8 cellular contexts compared by ENCODE assay signal in the genomic region with DNA sequence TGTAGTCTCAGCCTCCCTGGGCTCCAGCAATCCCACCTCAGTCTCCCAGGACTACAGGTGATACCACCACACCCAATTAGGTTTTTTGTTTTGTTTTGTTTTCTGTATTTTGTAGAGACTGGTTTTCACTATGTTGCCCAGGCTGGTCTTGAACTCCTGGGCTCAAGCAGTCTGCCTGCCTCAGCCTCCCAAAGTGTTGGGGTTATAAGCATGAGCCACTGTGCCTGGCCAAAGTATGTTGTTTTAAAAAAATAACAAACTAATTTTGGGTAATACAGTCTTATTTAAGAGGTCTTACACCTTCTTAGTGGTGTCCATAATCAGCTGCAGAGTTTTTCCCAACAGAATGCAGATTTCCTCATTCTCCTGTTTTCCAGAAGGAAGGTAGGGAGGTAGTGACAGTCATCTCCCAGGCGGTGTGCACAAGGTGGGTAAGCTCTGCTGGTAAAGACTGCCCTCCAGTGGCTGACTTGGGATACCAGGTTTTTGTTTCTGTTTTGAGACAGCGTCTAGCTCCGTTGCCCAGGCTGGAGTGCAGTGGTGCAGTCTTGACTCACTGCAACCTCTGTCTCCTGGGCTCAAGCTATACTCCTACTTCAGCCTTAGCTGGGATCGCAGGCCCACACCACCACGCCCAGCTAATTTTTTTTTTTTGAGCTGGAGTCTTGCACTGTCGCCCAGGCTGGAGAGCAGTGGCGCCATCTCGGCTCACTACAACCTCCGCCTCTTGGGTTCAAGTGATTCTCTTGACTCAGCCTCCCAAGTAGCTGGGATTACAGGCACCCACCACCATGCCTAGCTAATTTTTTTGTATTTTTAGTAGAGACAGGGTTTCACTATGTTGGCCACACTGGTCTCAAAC. TPM values are rescaled to one million over a fixed set of nuclear protein-coding genes. Genes with fewer than 3 reads are reported as not detected.
DNase-seq lines count a peak whose midpoint lies in the region; ATAC-seq and TF ChIP-seq lines count a peak whose summit lies in the region.

No MANE protein-coding gene starts in this region.

- intact Hi-C loops in mammary epithelial cell (cut with micrococcal nuclease) = loop anchor here (1.0 to 5.0 kb wide), 7 partner anchors 130 to 583 kb away; partner anchors contain the start of genes KLHL24 and MCF2L2

- no peak overlapping the region for H3K4me2 ChIP-seq in mammary epithelial cell (ENCODE audit: insufficient read depth, low read depth, low read length)

- H4K20me1 ChIP-seq in mammary epithelial cell (ENCODE audit: insufficient read depth, low read length) = peaks cover 3% of the 10 kb centered on the region

- H3K36me3 ChIP-seq in WERI-Rb-1 (peaks cover 48% of the 10 kb centered on the region), mammary epithelial cell (ENCODE audit: insufficient read depth, low read length) (peaks cover 22% of the 10 kb centered on the region)

- WGBS in mammary epithelial cell (ENCODE audit: low coverage, missing lambda C conversion rate) = 70% methylated on average over 9 of the region's 9 CpGs

- H2AFZ ChIP-seq in mammary epithelial cell (ENCODE audit: low read depth, low read length) = no peak overlapping the region

- no peaks in the 10 kb centered on the region for H3K27me3 ChIP-seq in WERI-Rb-1 (ENCODE audit: insufficient read depth, low read depth, severe bottlenecking)
- no peaks in the 10 kb centered on the region for H3K27me3 ChIP-seq in mammary epithelial cell (ENCODE audit: insufficient read depth, low read length)

- peak; percentile 87 for TF ChIP-seq CTCF in WERI-Rb-1 (IDR thresholded peaks at IDR 0.05; ENCODE audit: low read depth, low read length)
- TF ChIP-seq CTCF in mammary epithelial cell (conservative IDR thresholded peaks at IDR 0.05 in 1 of 2, IDR thresholded peaks at IDR 0.05 in 1 of 2; ENCODE audit: extremely low read depth in 1 of 2, insufficient read depth in 1 of 2, low read depth in 1 of 2, low read length in 2 of 2) = peak; percentile 60 to 82

- no TSS peak for BruUV-seq in mammary epithelial cell (replicated peaks; lab: Mats Ljungman, UMichigan)

- DNase-seq in GM04504 (ENCODE audit: low read depth) = peak; percentile 55
- peak; percentile 87 for DNase-seq in NCI-H2107 (lab: John Stamatoyannopoulos, UW)
- DNase-seq in WERI-Rb-1 = peak; percentile 73
- peak; percentile 68 for DNase-seq in mammary epithelial cell
- peak; percentile 90 for DNase-seq in inferior parietal cortex (ENCODE audit: extremely low spot score)
- DNase-seq in stimulated activated CD4-positive, alpha-beta T cell treated with anti-CD3 and anti-CD28 coated beads, Interleukin-1b, Interleukin-23, amount 100 ng/mL, for 24 hours (ENCODE audit: low read depth in 4 of 4, low spot score in 1 of 4) = peak; percentile 36 to 48 (median 42)

- in situ Hi-C loops in mammary epithelial cell (cut with MboI; ENCODE audit: low sequenced_read_pairs in 2 of 2) = loop anchor here (5.0 to 10.0 kb wide), 2 partner anchors 300 to 302 kb away; no protein-coding TSS in a partner anchor

- no peaks in the 10 kb centered on the region for H3K9me3 ChIP-seq in WERI-Rb-1 (ENCODE audit: severe bottlenecking)
- H3K9me3 ChIP-seq in mammary epithelial cell (replicated peaks; ENCODE audit: insufficient read depth, low read length) = no peaks in the 10 kb centered on the region

- dilution Hi-C loops in mammary epithelial cell (cut with HindIII; ENCODE audit: low sequenced_read_pairs) = no loop called here

- H3K9ac ChIP-seq in mammary epithelial cell (ENCODE audit: insufficient read depth, low read length) = no peak overlapping the region

- H3K27ac ChIP-seq in WERI-Rb-1 (no peak overlapping the region), mammary epithelial cell (ENCODE audit: insufficient read depth, low read depth, low read length) (no peak overlapping the region)

- H3K4me3 ChIP-seq in WERI-Rb-1 (ENCODE audit: low read depth, low read length) = no peak overlapping the region
- H3K4me3 ChIP-seq in mammary epithelial cell (replicated peaks in 1 of 3; ENCODE audit: insufficient read depth in 1 of 3, low read depth in 2 of 3, low read length in 3 of 3) = no peak overlapping the region

- ATAC-seq in HG02798 (IDR thresholded peaks at IDR 0.05; ENCODE audit: poor library complexity, unreplicated experiment) (peak; percentile 66), HG03521 (IDR thresholded peaks at IDR 0.05; ENCODE audit: unreplicated experiment) (no peak)

- H3K4me1 ChIP-seq in mammary epithelial cell (ENCODE audit: insufficient read depth, low read length) = peaks cover 16% of the 10 kb centered on the region

- CTCF ChIA-PET in mammary epithelial cell (lab: Charles Lee; ENCODE audit: low non-redundant PET) = interaction anchor here (0.5 kb wide), 1 partner anchor 113 kb away, joined by 3 read pairs; no protein-coding TSS in a partner anchor

- peaks cover 4% of the 10 kb centered on the region for H3K79me2 ChIP-seq in mammary epithelial cell (ENCODE audit: insufficient read depth, low read length)

RNA-seq across cellular contexts. Expression of gene MAP6D1, which starts 58.4 kb away (rescaled TPM):
- 1 to 10 TPM; 1.1 to 4.0 TPM for total RNA-seq in mammary epithelial cell
- 4.0 TPM for polyA plus RNA-seq in mammary epithelial cell
- polyA minus RNA-seq in mammary epithelial cell = 4.5 TPM
